ENCODE assay signal across 10 cellular contexts in genomic region chr20:44969320-44969879, GRCh38. TPM values are rescaled to one million over a fixed set of nuclear protein-coding genes. Genes with fewer than 3 reads are reported as not detected.
A peak's percentile ranks its signal among the peaks of the same experiment; 100 is the strongest.
DNase-seq lines count a peak whose midpoint lies in the region; ATAC-seq, FAIRE-seq and TF ChIP-seq lines count a peak whose summit lies in the region.
"Had no signal": no experiment of that assay in that cellular context is flagged by ENCODE, and none has a peak within 500 bp of the region (broad histone marks: within the 10 kb centered on the region; RNA-seq: fewer than 3 reads in every experiment).

No MANE protein-coding gene starts in this region.

- ATAC-seq in activated B cell treated with CpG ODN at 0.5 μM for 24 hours (ENCODE audit: low read depth) (no peak), left lobe of liver (no peak)

- H3K36me3 ChIP-seq in breast epithelium = no peaks in the 10 kb centered on the region
- H3K36me3 ChIP-seq in endothelial cell of umbilical vein (ENCODE audit: control insufficient read depth in 2 of 2, extremely low read depth in 1 of 2, insufficient read depth in 2 of 2, low read length in 2 of 2) = peaks cover 0 to 4% of the 10 kb centered on the region in 2 experiments
- H3K36me3 ChIP-seq in vagina = peaks cover 0 to 6% of the 10 kb centered on the region in 2 donors

- H3K9ac ChIP-seq in endothelial cell of umbilical vein (replicated peaks; ENCODE audit: extremely low read depth, insufficient read depth, low read length) = no peak overlapping the region

- H3K27me3 Mint-ChIP-seq in MCF 10A (ENCODE audit: insufficient read depth, unreplicated experiment) (no peaks in the 10 kb centered on the region), activated B cell treated with CpG ODN at 0.5 μM for 24 hours (no peaks in the 10 kb centered on the region)

- H3K36me3 Mint-ChIP-seq in MCF 10A (ENCODE audit: insufficient read depth, unreplicated experiment) = peaks cover 28% of the 10 kb centered on the region
- peaks cover 63% of the 10 kb centered on the region for H3K36me3 Mint-ChIP-seq in activated B cell treated with CpG ODN at 0.5 μM for 24 hours (ENCODE audit: low read depth)

- CTCF ChIA-PET in MCF 10A (lab: Yijun Ruan, JAX) = no interaction called here
- CTCF ChIA-PET in activated B cell treated with CpG ODN at 0.5 μM for 24 hours (lab: Charles Lee) = interaction anchor here (1.1 kb wide), 1 partner anchor 8 kb away, joined by 3 read pairs; no protein-coding TSS in a partner anchor
- CTCF ChIA-PET in endothelial cell of umbilical vein (lab: Charles Lee) = no interaction called here

- peak overlapping the region; percentile 54 for H3K27ac Mint-ChIP-seq in MCF 10A (ENCODE audit: low read depth, unreplicated experiment)
- H3K27ac Mint-ChIP-seq in activated B cell treated with CpG ODN at 0.5 μM for 24 hours = peak overlapping the region; percentile 97

- intact Hi-C loops in MCF 10A (cut with micrococcal nuclease) = no loop called here
- intact Hi-C loops in breast epithelium (cut with DNase I; ENCODE audit: low total_unique reads) = no loop called here
- intact Hi-C loops in activated B cell treated with CpG ODN at 0.5 μM for 24 hours (cut with micrococcal nuclease) = loop anchor here (5.0 kb wide), 2 partner anchors 398 to 448 kb away; partner anchors contain the start of gene PIGT
- intact Hi-C loops in endothelial cell of umbilical vein (cut with micrococcal nuclease) = loop anchor here (5.0 to 10.0 kb wide), 2 partner anchors 825 to 1003 kb away; partner anchors contain the start of genes DNTTIP1, WFDC3 and ZNF335
- intact Hi-C loops in vagina (cut with DNase I) = no loop called here

- DNase-seq in MCF 10A (ENCODE audit: unreplicated experiment) (no peak), breast epithelium (ENCODE audit: low spot score in 2 of 2) (no peak), activated B cell treated with CpG ODN at 0.5 μM for 24 hours (no peak), endothelial cell of umbilical vein (ENCODE audit: low read depth, low spot score) (no peak), vagina (ENCODE audit: extremely low spot score in 2 of 2) (no peak), GM13977 (ENCODE audit: low spot score) (no peak), left lobe of liver (ENCODE audit: low spot score) (no peak), G401 (ENCODE audit: low spot score) (no peak)
- DNase-seq: SIG-M5 had no signal

- H3K9me3 ChIP-seq in breast epithelium (no peaks in the 10 kb centered on the region), endothelial cell of umbilical vein (replicated peaks; ENCODE audit: control insufficient read depth, insufficient read depth, low read length) (no peaks in the 10 kb centered on the region), vagina (no peaks in the 10 kb centered on the region)

- H3K9me1 ChIP-seq in endothelial cell of umbilical vein (replicated peaks; ENCODE audit: control insufficient read depth, extremely low read depth, insufficient read depth, low read length) = no peaks in the 10 kb centered on the region

- dilution Hi-C loops in endothelial cell of umbilical vein (cut with MboI; ENCODE audit: extremely low pct_ligation_motif_present, low sequenced_read_pairs) = no loop called here

- H3K4me3 ChIP-seq in breast epithelium (no peak overlapping the region), endothelial cell of umbilical vein (replicated peaks in 1 of 3; ENCODE audit: insufficient read depth in 1 of 3, low read depth in 1 of 3, low read length in 3 of 3) (no peak overlapping the region), vagina (no peak overlapping the region)

- no peak for TF ChIP-seq POLR2A in breast epithelium (IDR thresholded peaks at IDR 0.05)
- TF ChIP-seq POLR2A in endothelial cell of umbilical vein (IDR thresholded peaks at IDR 0.05; ENCODE audit: low read depth, low read length) = no peak
- TF ChIP-seq POLR2A in vagina (IDR thresholded peaks at IDR 0.05) = no peak

- peaks cover 0 to 18% of the 10 kb centered on the region in 2 donors for H3K4me1 ChIP-seq in breast epithelium
- peaks cover 52% of the 10 kb centered on the region for H3K4me1 ChIP-seq in endothelial cell of umbilical vein (ENCODE audit: control insufficient read depth, extremely low read depth, insufficient read depth, low read length)
- H3K4me1 ChIP-seq in vagina = peaks cover 48% of the 10 kb centered on the region

- no peaks in the 10 kb centered on the region for H3K27me3 ChIP-seq in breast epithelium
- H3K27me3 ChIP-seq in endothelial cell of umbilical vein (ENCODE audit: control insufficient read depth in 2 of 2, insufficient read depth in 2 of 2, low read length in 2 of 2) = no peaks in the 10 kb centered on the region
- no peaks in the 10 kb centered on the region for H3K27me3 ChIP-seq in vagina

- POLR2A ChIA-PET in MCF 10A (lab: Yijun Ruan, JAX) (interaction anchor here (0.7 to 4.2 kb wide), 3 partner anchors 9 to 385 kb away, joined by 4 to 18 read pairs (median 5); partner anchors contain the start of gene TOMM34), activated B cell treated with CpG ODN at 0.5 μM for 24 hours (lab: Charles Lee) (interaction anchor here (0.9 to 10.3 kb wide), 3 partner anchors 9 to 10 kb away, joined by 3 to 153 read pairs (median 22); partner anchors contain the start of gene TOMM34), endothelial cell of umbilical vein (lab: Charles Lee) (no interaction called here)

- no peaks in the 10 kb centered on the region for H3K9me3 Mint-ChIP-seq in MCF 10A (ENCODE audit: unreplicated experiment)
- H3K9me3 Mint-ChIP-seq in activated B cell treated with CpG ODN at 0.5 μM for 24 hours = no peaks in the 10 kb centered on the region

- TF ChIP-seq CTCF in MCF 10A (IDR thresholded peaks at IDR 0.05; ENCODE audit: unreplicated experiment) (no peak), breast epithelium (IDR thresholded peaks at IDR 0.05) (no peak), activated B cell treated with CpG ODN at 0.5 μM for 24 hours (IDR thresholded peaks at IDR 0.05) (no peak), endothelial cell of umbilical vein (IDR thresholded peaks at IDR 0.05; ENCODE audit: extremely low read depth in 1 of 2, insufficient read depth in 1 of 2, low read depth in 1 of 2, low read length in 2 of 2) (no peak), vagina (IDR thresholded peaks at IDR 0.05) (no peak), GM13977 (IDR thresholded peaks at IDR 0.05; ENCODE audit: extremely low read depth, insufficient read depth, missing control alignments) (no peak)

- H2AFZ ChIP-seq in endothelial cell of umbilical vein (ENCODE audit: low read depth, low read length) = no peak overlapping the region

- BruUV-seq in MCF 10A (replicated peaks; lab: Mats Ljungman, UMichigan) (no TSS peak), endothelial cell of umbilical vein (replicated peaks; lab: Mats Ljungman, UMichigan) (no TSS peak)

- H3K27ac ChIP-seq in breast epithelium = no peak overlapping the region
- no peak overlapping the region for H3K27ac ChIP-seq in endothelial cell of umbilical vein (ENCODE audit: insufficient read depth, low read depth, low read length)
- peak overlapping the region; percentile 1 for H3K27ac ChIP-seq in vagina

- H3K79me2 ChIP-seq in endothelial cell of umbilical vein (ENCODE audit: control insufficient read depth, insufficient read depth, low read length) = peaks cover 35% of the 10 kb centered on the region

- H3K4me3 Mint-ChIP-seq in MCF 10A (ENCODE audit: unreplicated experiment) (no peak overlapping the region), activated B cell treated with CpG ODN at 0.5 μM for 24 hours (peak overlapping the region; percentile 99)

- H4K20me1 ChIP-seq in endothelial cell of umbilical vein (replicated peaks; ENCODE audit: control insufficient read depth, extremely low read depth, insufficient read depth, low read length) = no peaks in the 10 kb centered on the region

- peaks cover 54% of the 10 kb centered on the region for H3K4me1 Mint-ChIP-seq in MCF 10A (ENCODE audit: insufficient read depth, unreplicated experiment)
- H3K4me1 Mint-ChIP-seq in activated B cell treated with CpG ODN at 0.5 μM for 24 hours = peaks cover 79% of the 10 kb centered on the region

- no peak for FAIRE-seq in endothelial cell of umbilical vein (lab: Jason Lieb, UNC)
- FAIRE-seq: urothelium cell line had no signal

- in situ Hi-C loops in GM13977 (cut with MboI; ENCODE audit: low pct_unique_long_range_greater_than_20kb, low sequenced_read_pairs, unreplicated experiment) = no loop called here
- in situ Hi-C loops in G401 (cut with HindIII; ENCODE audit: low sequenced_read_pairs) = no loop called here

- H3K4me2 ChIP-seq in endothelial cell of umbilical vein (ENCODE audit: insufficient read depth, low read length) = peak overlapping the region; percentile 50

RNA-seq across cellular contexts. Expression of gene STK4, which starts 3.1 kb away (rescaled TPM):
- total RNA-seq in MCF 10A (2022) (47.7 and 51.4 TPM in 2 replicates), breast epithelium (10 to 100 TPM; 33.1 to 35.3 (median 34.7) TPM), activated B cell treated with CpG ODN at 0.5 μM for 24 hours (219 and 245 TPM in 2 replicates), endothelial cell of umbilical vein (28.2 and 29.6 TPM in 2 replicates), vagina (25.8 TPM), left lobe of liver (10.0 TPM)
- polyA plus RNA-seq in endothelial cell of umbilical vein = 7.0 and 9.1 TPM in 2 replicates
- 8.2 and 8.4 TPM in 2 replicates for polyA plus RNA-seq in endothelial cell of umbilical vein (2011; cell fraction: cytosol; rRNA removed)
- 24.4 and 30.2 TPM in 2 replicates for polyA plus RNA-seq in endothelial cell of umbilical vein (2011; cell fraction: nucleus; rRNA removed)
- 9.9 and 12.5 TPM in 2 replicates for polyA plus RNA-seq in endothelial cell of umbilical vein (2012)
- 22.9 and 24.2 TPM in 2 replicates for polyA minus RNA-seq in endothelial cell of umbilical vein
- 20.2 TPM for polyA minus RNA-seq in endothelial cell of umbilical vein (2011; cell fraction: cytosol; rRNA and poly(A)+ RNA removed)
- 36.4 and 43.6 TPM in 2 replicates for polyA minus RNA-seq in endothelial cell of umbilical vein (2011; cell fraction: nucleus; rRNA and poly(A)+ RNA removed)
- total RNA-seq in G401 (2014; rRNA removed; shearing (Covaris generic)) = 9.3 and 11.1 TPM in 2 replicates

RNA-seq across cellular contexts. Expression of gene TOMM34, which starts 9.2 kb away (rescaled TPM):
- total RNA-seq in MCF 10A (2022) = 55.5 and 60.0 TPM in 2 replicates
- 10 to 100 TPM; 14.6 to 21.0 (median 20.3) TPM for total RNA-seq in breast epithelium
- 18.2 and 22.7 TPM in 2 replicates for total RNA-seq in activated B cell treated with CpG ODN at 0.5 μM for 24 hours
- total RNA-seq in endothelial cell of umbilical vein = 37.0 and 44.2 TPM in 2 replicates
- 36.3 and 36.9 TPM in 2 replicates for polyA plus RNA-seq in endothelial cell of umbilical vein
- polyA plus RNA-seq in endothelial cell of umbilical vein (2011; cell fraction: cytosol; rRNA removed) = 43.8 and 52.2 TPM in 2 replicates
- 21.9 and 24.2 TPM in 2 replicates for polyA plus RNA-seq in endothelial cell of umbilical vein (2011; cell fraction: nucleus; rRNA removed)
- polyA plus RNA-seq in endothelial cell of umbilical vein (2012) = 46.7 and 58.0 TPM in 2 replicates
- 20.4 and 20.6 TPM in 2 replicates for polyA minus RNA-seq in endothelial cell of umbilical vein
- polyA minus RNA-seq in endothelial cell of umbilical vein (2011; cell fraction: cytosol; rRNA and poly(A)+ RNA removed) = 18.9 TPM
- polyA minus RNA-seq in endothelial cell of umbilical vein (2011; cell fraction: nucleus; rRNA and poly(A)+ RNA removed) = 6.0 TPM in 2 replicates
- total RNA-seq in vagina = 16.2 TPM
- total RNA-seq in left lobe of liver = 6.9 TPM
- total RNA-seq in G401 (2014; rRNA removed; shearing (Covaris generic)) = 22.7 and 42.0 TPM in 2 replicates

RNA-seq across cellular contexts. Expression of gene PABPC1L, which starts 59.5 kb away (rescaled TPM):
- 150 and 182 TPM in 2 replicates for total RNA-seq in MCF 10A (2022)
- 10 to 100 TPM in 2 of 3 donors, 1 to 10 TPM in 1; 6.9 to 55.3 (median 28.8) TPM for total RNA-seq in breast epithelium
- total RNA-seq in activated B cell treated with CpG ODN at 0.5 μM for 24 hours = 49.5 and 61.1 TPM in 2 replicates
- 7.5 and 7.8 TPM in 2 replicates for total RNA-seq in endothelial cell of umbilical vein
- 12.6 and 14.2 TPM in 2 replicates for polyA plus RNA-seq in endothelial cell of umbilical vein
- polyA plus RNA-seq in endothelial cell of umbilical vein (2011; cell fraction: cytosol; rRNA removed) = 2.1 and 6.1 TPM in 2 replicates
- 82.9 and 100 TPM in 2 replicates for polyA plus RNA-seq in endothelial cell of umbilical vein (2011; cell fraction: nucleus; rRNA removed)
- 6.9 and 7.2 TPM in 2 replicates for polyA plus RNA-seq in endothelial cell of umbilical vein (2012)
- polyA minus RNA-seq in endothelial cell of umbilical vein = 7.6 and 9.0 TPM in 2 replicates
- 4.9 TPM for polyA minus RNA-seq in endothelial cell of umbilical vein (2011; cell fraction: cytosol; rRNA and poly(A)+ RNA removed)
- polyA minus RNA-seq in endothelial cell of umbilical vein (2011; cell fraction: nucleus; rRNA and poly(A)+ RNA removed) = 13.9 and 18.0 TPM in 2 replicates
- 19.6 TPM for total RNA-seq in vagina
- total RNA-seq in left lobe of liver = 37.3 TPM
- total RNA-seq in G401 (2014; rRNA removed; shearing (Covaris generic)) = 3.7 and 11.4 TPM in 2 replicates

Comparison
In these comparisons a context has a peak if more than half of its experiments do, and no peak if none do; other contexts are left out.
1. intact Hi-C loops: an anchor here in activated B cell treated with CpG ODN at 0.5 μM for 24 hours (5.0 kb wide) and endothelial cell of umbilical vein (5.0 to 10.0 kb wide); none called in MCF 10A, breast epithelium and vagina.